In the genomic region with DNA sequence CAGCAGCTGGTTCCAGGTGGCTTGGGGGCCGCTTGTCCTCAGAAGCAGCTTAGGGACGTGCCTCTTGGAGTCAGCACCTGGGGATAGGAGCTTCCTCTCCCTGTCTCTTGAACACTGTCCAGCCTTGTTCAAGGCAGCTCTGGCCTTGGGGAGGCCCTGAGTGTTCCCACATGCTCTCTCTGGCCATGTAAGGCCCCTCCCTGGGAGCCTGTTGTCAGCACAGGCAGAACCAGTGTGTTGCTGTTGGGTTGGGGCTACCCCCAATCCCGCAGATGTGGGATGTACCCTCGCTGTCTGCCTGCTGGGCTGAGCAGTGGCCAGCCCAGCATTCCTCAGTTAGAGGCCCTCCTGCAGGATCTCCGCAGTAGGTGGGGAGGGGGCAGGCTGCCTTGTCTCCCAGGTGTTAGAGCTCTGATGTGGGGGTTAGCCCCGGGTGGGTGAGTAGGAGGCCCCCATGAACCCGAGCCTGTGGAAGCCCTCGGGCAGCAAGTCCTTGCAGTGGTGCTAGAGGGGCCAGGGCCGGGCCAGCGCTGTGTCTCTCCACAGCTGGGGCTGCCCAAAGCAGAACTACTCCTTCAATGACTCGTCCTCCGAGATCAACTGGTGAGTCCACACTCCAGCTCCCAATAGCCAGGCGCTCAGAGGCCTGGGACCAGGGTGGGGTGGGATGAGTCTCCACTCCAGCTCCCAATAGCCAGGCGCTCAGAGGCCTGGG, we compare ENCODE assay signal across 4 cellular contexts. TPM values are rescaled to one million over a fixed set of nuclear protein-coding genes. Genes with fewer than 3 reads are reported as not detected.
"Had no signal": no experiment of that assay in that cellular context is flagged by ENCODE, and none has a peak within 500 bp of the region (broad histone marks: within the 10 kb centered on the region; RNA-seq: fewer than 3 reads in every experiment).

No MANE protein-coding gene starts in this region.

- ATAC-seq: GM12878 had no signal

- DNase-seq: GDM1, GF-D8 had no signal

- H3K4me3 ChIP-seq: GM12878 had no signal

RNA-seq across cellular contexts. Expression of gene KCNT1, which starts 51.6 kb away (rescaled TPM):
- total RNA-seq: G401, GM12878 had no signal
- polyA plus RNA-seq: GM12878 had no signal

RNA-seq across cellular contexts. Expression of gene SOHLH1, which starts 54.3 kb away (rescaled TPM):
- total RNA-seq: G401, GM12878 had no signal
- polyA plus RNA-seq: GM12878 had no signal
